Comparison of ENCODE assay signal across 8 cellular contexts in the genomic region with DNA sequence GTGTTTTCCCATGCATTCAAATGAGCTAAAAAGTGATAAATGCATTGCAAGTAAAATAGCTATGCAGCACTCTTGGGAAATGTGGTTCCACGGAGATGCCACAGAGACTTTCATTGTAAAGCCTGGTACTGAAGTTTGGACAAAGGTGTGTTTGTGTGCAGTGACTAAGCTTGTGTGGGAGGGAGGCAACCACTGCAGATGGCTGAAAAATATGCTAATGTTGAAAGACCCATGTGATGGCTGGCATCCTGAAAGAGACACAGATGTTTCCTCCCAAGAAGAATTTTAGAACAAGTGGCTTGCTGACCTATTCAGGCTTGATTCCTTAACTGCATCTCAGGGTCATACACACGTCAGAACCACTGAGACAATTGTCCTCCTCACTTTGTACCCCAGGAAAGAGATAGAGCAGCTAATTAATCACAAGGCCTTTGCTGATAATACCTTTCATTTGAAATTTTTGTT.
DNase-seq lines count a peak whose midpoint lies in the region; ATAC-seq and TF ChIP-seq lines count a peak whose summit lies in the region.

No MANE protein-coding gene starts in this region.

- intact Hi-C loops in psoas muscle (cut with DNase I) = no loop called here

- H3K4me1 Mint-ChIP-seq in activated T-cell treated with anti-CD3 and anti-CD28 coated beads, Interleukin-2, amount 50 U/mL, for 4 hours (ENCODE audit: low read depth) = peaks cover 59% of the 10 kb centered on the region
- peaks cover 63% of the 10 kb centered on the region for H3K4me1 Mint-ChIP-seq in memory B cell

- H3K27me3 ChIP-seq in psoas muscle (ENCODE audit: insufficient read depth in 3 of 3, low read length in 2 of 3) (no peaks in the 10 kb centered on the region), MG63 (peaks cover 2% of the 10 kb centered on the region; the same call in 1 of the 2 replicates)

- H3K27ac Mint-ChIP-seq in memory B cell = peak overlapping the region; percentile 99

- peaks cover 1% of the 10 kb centered on the region for H3K27me3 Mint-ChIP-seq in activated T-cell treated with anti-CD3 and anti-CD28 coated beads, Interleukin-2, amount 50 U/mL, for 4 hours (ENCODE audit: low read depth)
- H3K27me3 Mint-ChIP-seq in memory B cell = no peaks in the 10 kb centered on the region

- 34 to 37% (median 36%) methylated on average over 2 of the region's 2 CpGs for WGBS in psoas muscle, 3 donors

- H3K4me3 ChIP-seq in psoas muscle (no peak overlapping the region), MG63 (no peak overlapping the region)

- H3K4me1 ChIP-seq in psoas muscle = no peaks in the 10 kb centered on the region

- H3K27ac ChIP-seq in psoas muscle = no peak overlapping the region

- H3K4me3 Mint-ChIP-seq in activated T-cell treated with anti-CD3 and anti-CD28 coated beads, Interleukin-2, amount 50 U/mL, for 4 hours = no peak overlapping the region
- H3K4me3 Mint-ChIP-seq in memory B cell = peak overlapping the region; percentile 65

- DNase-seq in stimulated activated CD4-positive, alpha-beta T cell treated with anti-CD3 and anti-CD28 coated beads, Interleukin-12 subunit alpha, Interleukin-12 subunit beta, amount 100 ng/mL, for 48 hours (ENCODE audit: low read depth in 2 of 3, low spot score in 1 of 3) = peak in 2 of 3 donors; percentile 32 to 40
- no peak for DNase-seq in stimulated activated CD4-positive, alpha-beta T cell treated with anti-CD3 and anti-CD28 coated beads, Interleukin-12 subunit alpha, Interleukin-12 subunit beta, amount 100 ng/mL, for 4 hours
- peak; percentile 34 for DNase-seq in activated T-cell treated with anti-CD3 and anti-CD28 coated beads, Interleukin-2, amount 50 U/mL, for 4 hours
- peak; percentile 40 to 69 for DNase-seq in memory B cell (ENCODE audit: low spot score in 2 of 2)
- no peak for DNase-seq in psoas muscle
- no peak for DNase-seq in MG63
- no peak for DNase-seq in left lobe of liver (ENCODE audit: low spot score)

- H3K9me3 ChIP-seq in psoas muscle (no peaks in the 10 kb centered on the region), MG63 (no peaks in the 10 kb centered on the region)

- peak; percentile 78 for ATAC-seq in HG03354 (IDR thresholded peaks at IDR 0.05; ENCODE audit: poor library complexity, severe bottlenecking, unreplicated experiment)
- ATAC-seq in activated T-cell treated with anti-CD3 and anti-CD28 coated beads, Interleukin-2, amount 50 U/mL, for 4 hours = peak; percentile 80 to 83
- ATAC-seq in memory B cell (ENCODE audit: low read depth) = peak; percentile 79
- no peak for ATAC-seq in psoas muscle
- ATAC-seq in left lobe of liver = no peak

- no peaks in the 10 kb centered on the region for H3K9me3 Mint-ChIP-seq in activated T-cell treated with anti-CD3 and anti-CD28 coated beads, Interleukin-2, amount 50 U/mL, for 4 hours
- peaks cover 11% of the 10 kb centered on the region for H3K9me3 Mint-ChIP-seq in memory B cell

- H3K36me3 ChIP-seq in psoas muscle (ENCODE audit: insufficient read depth in 1 of 2, low read depth in 1 of 2) = no peaks in the 10 kb centered on the region
- H3K36me3 ChIP-seq in MG63 = no peaks in the 10 kb centered on the region

- no peaks in the 10 kb centered on the region for H3K36me3 Mint-ChIP-seq in activated T-cell treated with anti-CD3 and anti-CD28 coated beads, Interleukin-2, amount 50 U/mL, for 4 hours (ENCODE audit: insufficient read depth)
- H3K36me3 Mint-ChIP-seq in memory B cell = peaks cover 12% of the 10 kb centered on the region

- TF ChIP-seq CTCF in psoas muscle (IDR thresholded peaks at IDR 0.05) = no peak

Comparison
In these comparisons a context has a peak if more than half of its experiments do, and no peak if none do; other contexts are left out.
1. DNase-seq: peak in stimulated activated CD4-positive, alpha-beta T cell treated with anti-CD3 and anti-CD28 coated beads, Interleukin-12 subunit alpha, Interleukin-12 subunit beta, amount 100 ng/mL, for 48 hours (2 of 3), activated T-cell treated with anti-CD3 and anti-CD28 coated beads, Interleukin-2, amount 50 U/mL, for 4 hours (single experiment) and memory B cell (2 of 2); none in stimulated activated CD4-positive, alpha-beta T cell treated with anti-CD3 and anti-CD28 coated beads, Interleukin-12 subunit alpha, Interleukin-12 subunit beta, amount 100 ng/mL, for 4 hours (single experiment), psoas muscle (0 of 2), MG63 (single experiment) and left lobe of liver (single experiment).
2. ATAC-seq: peak in HG03354 (single experiment), activated T-cell treated with anti-CD3 and anti-CD28 coated beads, Interleukin-2, amount 50 U/mL, for 4 hours (2 of 2) and memory B cell (single experiment); none in psoas muscle (0 of 4) and left lobe of liver (single experiment).